In the genomic region with DNA sequence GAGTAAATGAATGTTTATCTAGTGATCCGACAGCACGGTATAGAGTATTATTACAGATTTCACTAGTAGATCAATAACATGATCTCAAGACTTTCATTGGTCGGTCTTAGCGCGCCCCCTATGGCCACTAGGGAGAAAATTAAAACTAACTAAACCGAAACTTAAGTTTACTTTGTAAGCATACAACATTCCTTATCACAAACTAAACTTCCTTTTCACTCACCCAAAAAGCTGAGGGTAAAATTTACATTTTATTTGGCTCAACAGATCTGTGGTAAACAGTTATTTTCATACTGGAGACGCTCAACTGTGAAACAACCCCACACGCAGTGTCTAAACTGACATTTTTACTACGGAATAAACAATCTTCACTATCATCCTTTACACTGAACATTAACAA, we compare ENCODE assay signal across 9 cellular contexts.
DNase-seq lines count a peak whose midpoint lies in the region; ATAC-seq, FAIRE-seq and TF ChIP-seq lines count a peak whose summit lies in the region.
"Had no signal": no experiment of that assay in that cellular context is flagged by ENCODE, and none has a peak within 500 bp of the region (broad histone marks: within the 10 kb centered on the region; RNA-seq: fewer than 3 reads in every experiment).

No MANE protein-coding gene starts in this region.

- peak overlapping the region in 1 of 2 donors; percentile 47 for H3K9ac ChIP-seq in kidney (ENCODE audit: low read length in 2 of 2)

- no peaks in the 10 kb centered on the region for H3K36me3 ChIP-seq in kidney (ENCODE audit: control insufficient read depth in 1 of 2, insufficient read depth in 2 of 2, low read length in 2 of 2)

- H3K4me3 Mint-ChIP-seq in activated CD8-positive, alpha-beta T cell treated with anti-CD3 and anti-CD28 coated beads, Interleukin-2, amount 10 ng/mL, durations not matched to agents 7 days and 5 days, result peak overlapping the region; percentile 32
- H3K4me3 Mint-ChIP-seq: activated B cell treated with CpG ODN at 0.5 μM for 24 hours had no signal

- intact Hi-C loops in kidney (cut with DNase I), result no loop called here

- TF ChIP-seq CTCF in GM12864 (IDR thresholded peaks at IDR 0.05; ENCODE audit: low read depth, low read length, missing control alignments), result peak; percentile 67
- TF ChIP-seq CTCF in kidney (IDR thresholded peaks at IDR 0.05; ENCODE audit: borderline replicate concordance, extremely low read depth, insufficient read depth), result peak; percentile 62

- H3K4me1 ChIP-seq in kidney (ENCODE audit: control insufficient read depth in 1 of 2, insufficient read depth in 1 of 2, low read depth in 1 of 2, low read length in 2 of 2), result no peaks in the 10 kb centered on the region

- no peaks in the 10 kb centered on the region for H3K27me3 Mint-ChIP-seq in activated CD8-positive, alpha-beta T cell treated with anti-CD3 and anti-CD28 coated beads, Interleukin-2, amount 10 ng/mL, durations not matched to agents 7 days and 5 days (ENCODE audit: low read depth)
- H3K27me3 Mint-ChIP-seq: activated B cell treated with CpG ODN at 0.5 μM for 24 hours had no signal

- H3K9me3 Mint-ChIP-seq in activated CD8-positive, alpha-beta T cell treated with anti-CD3 and anti-CD28 coated beads, Interleukin-2, amount 10 ng/mL, durations not matched to agents 7 days and 5 days (ENCODE audit: insufficient read depth), result peaks cover 5% of the 10 kb centered on the region
- H3K9me3 Mint-ChIP-seq: activated B cell treated with CpG ODN at 0.5 μM for 24 hours had no signal

- peak; percentile 68 for ATAC-seq in GM21447 (IDR thresholded peaks at IDR 0.05; ENCODE audit: unreplicated experiment)
- no peak for ATAC-seq in activated CD8-positive, alpha-beta T cell treated with anti-CD3 and anti-CD28 coated beads, Interleukin-2, amount 10 ng/mL, durations not matched to agents 7 days and 5 days

- CTCF ChIA-PET in activated CD8-positive, alpha-beta T cell treated with anti-CD3 and anti-CD28 coated beads, Interleukin-2, amount 10 ng/mL, durations not matched to agents 7 days and 5 days (lab: Charles Lee), result no interaction called here

- FAIRE-seq in kidney (lab: Jason Lieb, UNC), result no peak

- H3K9me3 ChIP-seq in kidney (ENCODE audit: control insufficient read depth in 1 of 2, low read length in 2 of 2), result no peaks in the 10 kb centered on the region

- no peak overlapping the region for H3K27ac Mint-ChIP-seq in activated CD8-positive, alpha-beta T cell treated with anti-CD3 and anti-CD28 coated beads, Interleukin-2, amount 10 ng/mL, durations not matched to agents 7 days and 5 days
- H3K27ac Mint-ChIP-seq: activated B cell treated with CpG ODN at 0.5 μM for 24 hours had no signal

- no peaks in the 10 kb centered on the region for H3K36me3 Mint-ChIP-seq in activated CD8-positive, alpha-beta T cell treated with anti-CD3 and anti-CD28 coated beads, Interleukin-2, amount 10 ng/mL, durations not matched to agents 7 days and 5 days (ENCODE audit: low read depth)

- H3K27ac ChIP-seq in kidney (ENCODE audit: low read depth in 2 of 2, low read length in 2 of 2), result no peak overlapping the region

- H3K4me1 Mint-ChIP-seq in activated CD8-positive, alpha-beta T cell treated with anti-CD3 and anti-CD28 coated beads, Interleukin-2, amount 10 ng/mL, durations not matched to agents 7 days and 5 days (ENCODE audit: low read depth), result no peaks in the 10 kb centered on the region
- H3K4me1 Mint-ChIP-seq: activated B cell treated with CpG ODN at 0.5 μM for 24 hours had no signal

- peak overlapping the region; percentile 38 for H3K4me3 ChIP-seq in GM12864 (ENCODE audit: low read depth, low read length)
- peak overlapping the region; percentile 72 to 75 for H3K4me3 ChIP-seq in kidney (ENCODE audit: low read length in 2 of 2)

- peak; percentile 10 for DNase-seq in GM12864 (ENCODE audit: low read depth)
- peak; percentile 12 for DNase-seq in LHCN-M2 (ENCODE audit: low read depth)
- DNase-seq in activated CD8-positive, alpha-beta T cell treated with anti-CD3 and anti-CD28 coated beads, Interleukin-2, amount 10 ng/mL, durations not matched to agents 7 days and 5 days, result peak; percentile 23
- no peak for DNase-seq in kidney
- no peak for DNase-seq in NCI-H1694 (lab: John Stamatoyannopoulos, UW)
- DNase-seq in activated CD4-positive, CD25-positive, alpha-beta regulatory T cell (lab: John Stamatoyannopoulos, UW), result no peak
- DNase-seq in amniotic stem cell (lab: John Stamatoyannopoulos, UW), result no peak
- DNase-seq: activated B cell treated with CpG ODN at 0.5 μM for 24 hours had no signal

- POLR2A ChIA-PET in activated CD8-positive, alpha-beta T cell treated with anti-CD3 and anti-CD28 coated beads, Interleukin-2, amount 10 ng/mL, durations not matched to agents 7 days and 5 days (lab: Charles Lee), result no interaction called here

Comparison
In these comparisons a context has a peak if more than half of its experiments do, and no peak if none do; other contexts are left out.
1. DNase-seq: peak in GM12864 (single experiment), LHCN-M2 (single experiment) and activated CD8-positive, alpha-beta T cell treated with anti-CD3 and anti-CD28 coated beads, Interleukin-2, amount 10 ng/mL, durations not matched to agents 7 days and 5 days (single experiment); none in kidney (single experiment), NCI-H1694 (single experiment), activated CD4-positive, CD25-positive, alpha-beta regulatory T cell (0 of 4) and amniotic stem cell (single experiment).